Comparison of ENCODE assay signal across 8 cellular contexts in the genomic region with DNA sequence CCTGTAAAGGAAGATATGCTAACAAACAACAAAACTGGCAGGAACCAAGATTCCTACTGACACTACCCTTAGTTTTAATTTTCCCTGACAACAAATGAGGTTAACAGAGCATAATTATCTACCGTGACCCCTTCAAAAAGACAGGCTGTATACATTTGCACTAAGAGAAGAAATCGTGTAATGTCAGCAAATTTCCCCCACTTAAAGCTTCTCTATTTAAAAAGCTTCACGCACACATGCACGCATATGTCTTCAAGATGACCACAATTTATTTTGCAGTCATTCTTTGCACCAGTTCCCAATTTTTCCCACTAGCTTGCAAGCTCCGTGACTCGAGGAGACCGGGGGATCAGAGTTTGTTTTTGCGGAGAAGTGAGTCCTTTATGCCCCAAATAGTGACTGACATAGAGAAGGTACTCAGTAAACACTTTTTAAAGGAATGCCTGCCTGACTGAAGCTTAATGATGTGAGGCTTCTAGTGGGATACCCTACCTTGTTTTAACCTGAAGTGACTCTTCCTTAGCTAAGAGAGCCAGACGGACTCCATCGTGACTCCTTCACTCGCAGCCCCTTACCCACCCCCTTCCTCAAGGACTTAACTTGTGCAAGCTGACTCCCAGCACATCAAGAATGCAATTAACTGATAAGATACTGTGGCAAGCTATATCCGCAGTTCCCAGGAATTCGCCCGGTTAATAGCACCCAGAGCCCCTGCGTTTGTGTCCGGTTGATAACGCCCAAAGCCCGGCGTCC. TPM values are rescaled to one million over a fixed set of nuclear protein-coding genes. Genes with fewer than 3 reads are reported as not detected.
DNase-seq lines count a peak whose midpoint lies in the region; ATAC-seq, FAIRE-seq and TF ChIP-seq lines count a peak whose summit lies in the region.

No MANE protein-coding gene starts in this region.

- no peak for FAIRE-seq in H54 (lab: Jason Lieb, UNC)

- H3K4me3 ChIP-seq in CD8-positive, alpha-beta T cell (ENCODE audit: low read depth, low read length), result peak overlapping the region; percentile 65
- H3K4me3 ChIP-seq in HUES64 (ENCODE audit: low read length), result peak overlapping the region; percentile 59

- H3K36me3 Mint-ChIP-seq in CD8-positive, alpha-beta T cell, result peaks cover 21% of the 10 kb centered on the region
- H3K36me3 Mint-ChIP-seq in activated B cell treated with CpG ODN at 0.5 μM for 24 hours (ENCODE audit: low read depth) (peaks cover 13% of the 10 kb centered on the region), osteocyte (ENCODE audit: unreplicated experiment) (no peaks in the 10 kb centered on the region)

- H3K9ac ChIP-seq in HUES64 (ENCODE audit: low read depth, low read length), result peak overlapping the region; percentile 86

- H3K9me3 ChIP-seq in CD8-positive, alpha-beta T cell (ENCODE audit: low read length), result no peaks in the 10 kb centered on the region
- H3K9me3 ChIP-seq in HUES64 (ENCODE audit: insufficient read depth, low read depth, low read length), result no peaks in the 10 kb centered on the region

- peak in 4 of 7 experiments; percentile 19 to 60 (median 32) for DNase-seq in CD8-positive, alpha-beta T cell
- DNase-seq in activated B cell treated with CpG ODN at 0.5 μM for 24 hours, result peak; percentile 27
- DNase-seq in fibroblast of peridontal ligament (ENCODE audit: extremely low read depth), result peak; percentile 54
- DNase-seq in osteocyte (ENCODE audit: extremely low spot score, unreplicated experiment), result no peak
- DNase-seq in NCI-H128 (lab: John Stamatoyannopoulos, UW; ENCODE audit: unreplicated experiment), result no peak
- no peak for DNase-seq in H54 (ENCODE audit: insufficient read length, low spot score)
- DNase-seq in activated effector memory CD4-positive, alpha-beta T cell treated with anti-CD3 and anti-CD28 coated beads, Interleukin-2, amount 50 U/mL, for 16 hours, result no peak

- intact Hi-C loops in CD8-positive, alpha-beta T cell (cut with DNase I, micrococcal nuclease), result loop anchor here in 1 of 2 experiments (10.0 kb wide), 1 partner anchor 744 kb away; no protein-coding TSS in a partner anchor
- intact Hi-C loops in activated B cell treated with CpG ODN at 0.5 μM for 24 hours (cut with micrococcal nuclease), result loop anchor here (10.0 kb wide), 2 partner anchors 364 to 1034 kb away; a partner anchor contains a TSS

- peaks cover 27% of the 10 kb centered on the region for H3K4me1 Mint-ChIP-seq in CD8-positive, alpha-beta T cell (ENCODE audit: low read depth)
- H3K4me1 Mint-ChIP-seq in activated B cell treated with CpG ODN at 0.5 μM for 24 hours (peaks cover 21% of the 10 kb centered on the region), osteocyte (ENCODE audit: unreplicated experiment) (peaks cover 36% of the 10 kb centered on the region)

- no peak for TF ChIP-seq CTCF in CD8-positive, alpha-beta T cell (IDR thresholded peaks at IDR 0.05)
- no peak for TF ChIP-seq CTCF in activated B cell treated with CpG ODN at 0.5 μM for 24 hours (IDR thresholded peaks at IDR 0.05)
- no peak for TF ChIP-seq CTCF in osteocyte (IDR thresholded peaks at IDR 0.05)

- no peak for ATAC-seq in CD8-positive, alpha-beta T cell
- no peak for ATAC-seq in activated B cell treated with CpG ODN at 0.5 μM for 24 hours (ENCODE audit: low read depth)

- H3K27ac ChIP-seq in CD8-positive, alpha-beta T cell (ENCODE audit: low read depth, low read length), result peak overlapping the region; percentile 97
- H3K27ac ChIP-seq in HUES64 (ENCODE audit: low read depth, low read length), result peak overlapping the region; percentile 98

- H3K36me3 ChIP-seq in CD8-positive, alpha-beta T cell (ENCODE audit: insufficient read depth, low read length), result no peaks in the 10 kb centered on the region
- H3K36me3 ChIP-seq in HUES64 (ENCODE audit: insufficient read depth, low read length), result no peaks in the 10 kb centered on the region

- CTCF ChIA-PET in CD8-positive, alpha-beta T cell (lab: Charles Lee), result interaction anchor here (0.6 to 6.5 kb wide), 35 partner anchors 7 to 261 kb away, joined by 3 to 81 read pairs (median 6); partner anchors contain the start of genes NQO2, RIPK1, SERPINB1 and WRNIP1
- CTCF ChIA-PET in activated B cell treated with CpG ODN at 0.5 μM for 24 hours (lab: Charles Lee), result interaction anchor here (1.0 to 4.8 kb wide), 17 partner anchors 9 to 269 kb away, joined by 4 to 62 read pairs (median 9); partner anchors contain the start of genes NQO2, RIPK1 and SERPINB1

- WGBS in HUES64, result 73% methylated on average over 19 of the region's 19 CpGs

- POLR2A ChIA-PET in CD8-positive, alpha-beta T cell (lab: Charles Lee), result interaction anchor here (0.6 to 5.4 kb wide), 33 partner anchors 9 to 224 kb away, joined by 3 to 98 read pairs (median 6); partner anchors contain the start of genes NQO2, RIPK1, SERPINB1 and SERPINB6
- POLR2A ChIA-PET in activated B cell treated with CpG ODN at 0.5 μM for 24 hours (lab: Charles Lee), result interaction anchor here (0.5 to 3.9 kb wide), 41 partner anchors 9 to 1148 kb away, joined by 3 to 77 read pairs (median 11); partner anchors contain the start of genes BPHL, NQO2, RIPK1 and SERPINB1

- H3K9me3 Mint-ChIP-seq in CD8-positive, alpha-beta T cell, result no peaks in the 10 kb centered on the region
- H3K9me3 Mint-ChIP-seq in activated B cell treated with CpG ODN at 0.5 μM for 24 hours (no peaks in the 10 kb centered on the region), osteocyte (ENCODE audit: unreplicated experiment) (no peaks in the 10 kb centered on the region)

- H3K27me3 Mint-ChIP-seq in CD8-positive, alpha-beta T cell (ENCODE audit: low read depth), result no peaks in the 10 kb centered on the region
- H3K27me3 Mint-ChIP-seq in activated B cell treated with CpG ODN at 0.5 μM for 24 hours (no peaks in the 10 kb centered on the region), osteocyte (ENCODE audit: unreplicated experiment) (no peaks in the 10 kb centered on the region)

- H3K27ac Mint-ChIP-seq in CD8-positive, alpha-beta T cell, result peak overlapping the region; percentile 99
- peak overlapping the region; percentile 99 for H3K27ac Mint-ChIP-seq in activated B cell treated with CpG ODN at 0.5 μM for 24 hours
- H3K27ac Mint-ChIP-seq in osteocyte (ENCODE audit: unreplicated experiment), result peak overlapping the region; percentile 99

- H3K27me3 ChIP-seq in CD8-positive, alpha-beta T cell (ENCODE audit: insufficient read depth, low read length), result no peaks in the 10 kb centered on the region
- no peaks in the 10 kb centered on the region for H3K27me3 ChIP-seq in HUES64 (ENCODE audit: insufficient read depth, low read length)

- peaks cover 8% of the 10 kb centered on the region for H3K4me1 ChIP-seq in CD8-positive, alpha-beta T cell (ENCODE audit: insufficient read depth, low read length)
- peaks cover 20% of the 10 kb centered on the region for H3K4me1 ChIP-seq in HUES64 (ENCODE audit: insufficient read depth, low read length)

- peak overlapping the region; percentile 96 for H3K4me3 Mint-ChIP-seq in CD8-positive, alpha-beta T cell
- H3K4me3 Mint-ChIP-seq in activated B cell treated with CpG ODN at 0.5 μM for 24 hours (peak overlapping the region; percentile 93), osteocyte (ENCODE audit: unreplicated experiment) (peak overlapping the region; percentile 91)

- no peak for TF ChIP-seq POLR2A in H54 (IDR thresholded peaks at IDR 0.05; ENCODE audit: low read depth, low read length)

RNA-seq across cellular contexts. Expression of gene NQO2, which starts 9.3 kb away (rescaled TPM):
- total RNA-seq in CD8-positive, alpha-beta T cell, result 1 to 10 TPM; 3.8 to 5.5 TPM
- 125 TPM for polyA plus RNA-seq in HUES64 (2013, experiment 1 of 2)
- 138 TPM for polyA plus RNA-seq in HUES64 (2013, experiment 2 of 2)
- total RNA-seq in activated B cell treated with CpG ODN at 0.5 μM for 24 hours (11.9 and 12.3 TPM in 2 replicates), osteocyte (35.5 and 40.1 TPM in 2 replicates)

RNA-seq across cellular contexts. Expression of gene SERPINB6, which starts 19.0 kb away (rescaled TPM):
- total RNA-seq in CD8-positive, alpha-beta T cell, result 10 to 100 TPM; 41.7 to 45.6 TPM
- 15.9 TPM for polyA plus RNA-seq in HUES64 (2013, experiment 1 of 2)
- polyA plus RNA-seq in HUES64 (2013, experiment 2 of 2), result 21.7 TPM
- total RNA-seq in activated B cell treated with CpG ODN at 0.5 μM for 24 hours (51.7 and 56.1 TPM in 2 replicates), osteocyte (90.2 and 93.1 TPM in 2 replicates)

Comparison
In these comparisons a context has a peak if more than half of its experiments do, and no peak if none do; other contexts are left out.
1. DNase-seq: peak in CD8-positive, alpha-beta T cell (4 of 7), activated B cell treated with CpG ODN at 0.5 μM for 24 hours (single experiment) and fibroblast of peridontal ligament (single experiment); none in osteocyte (single experiment), NCI-H128 (single experiment), H54 (single experiment) and activated effector memory CD4-positive, alpha-beta T cell treated with anti-CD3 and anti-CD28 coated beads, Interleukin-2, amount 50 U/mL, for 16 hours (single experiment).
2. Peak in every context shown above with its lines, with median percentiles within 50 percentile points of each other: H3K27ac Mint-ChIP-seq and H3K4me3 Mint-ChIP-seq.